In the genomic region with DNA sequence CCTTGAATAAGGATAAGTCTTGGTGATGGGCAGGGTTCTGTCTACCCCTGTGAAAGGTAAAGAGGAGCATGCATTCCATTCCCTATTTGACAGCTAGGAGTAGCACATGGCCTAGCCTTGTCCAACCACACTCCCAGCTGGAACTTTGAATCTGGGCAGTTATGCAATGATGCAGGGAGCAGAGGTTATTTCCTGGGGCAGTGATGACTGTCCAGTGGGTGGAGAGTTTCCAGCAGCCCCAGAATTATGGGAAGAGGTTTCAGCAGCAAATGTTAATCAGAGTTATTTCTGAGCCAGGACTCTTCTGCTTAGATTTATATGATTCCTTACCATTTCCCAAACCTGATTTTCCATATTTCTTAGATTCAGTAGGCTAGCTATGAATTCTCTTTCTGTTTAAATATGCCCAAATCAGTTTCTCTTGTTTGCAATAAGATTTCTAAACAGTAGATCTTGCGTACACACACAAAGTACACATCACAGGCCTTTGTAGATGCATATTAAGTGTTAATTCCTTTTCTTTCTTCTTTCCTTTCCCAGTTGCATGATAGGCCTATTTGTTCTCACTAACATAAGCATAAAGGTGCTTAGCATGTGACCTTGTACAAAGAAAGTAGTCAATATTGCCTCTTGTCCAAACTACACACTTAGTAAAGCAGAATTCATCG, we compare ENCODE assay signal across 8 cellular contexts. TPM values are rescaled to one million over a fixed set of nuclear protein-coding genes. Genes with fewer than 3 reads are reported as not detected.
DNase-seq lines count a peak whose midpoint lies in the region; ATAC-seq and TF ChIP-seq lines count a peak whose summit lies in the region.

No MANE protein-coding gene starts in this region.

- H3K27ac ChIP-seq in heart left ventricle (peak overlapping the region in 1 of 12 donors; percentile 87), SJCRH30 (no peak overlapping the region)

- H3K27ac Mint-ChIP-seq in activated T-helper 2 cell treated with anti-CD3 and anti-CD28 coated beads, Interferon-gamma antibody, Interleukin-2, Interleukin-4, amounts not matched to agents 10 μg/mL and 5 μg/mL and 100 μg/mL, durations not matched to agents 14 hours and 24 hours and 36 hours = peak overlapping the region; percentile 84

- intact Hi-C loops in heart left ventricle (cut with DNase I) (no loop called here), cardiac septum (cut with DNase I) (no loop called here), left colon (cut with DNase I, micrococcal nuclease) (no loop called here)
- intact Hi-C loops in activated T-helper 2 cell treated with anti-CD3 and anti-CD28 coated beads, Interferon-gamma antibody, Interleukin-2, Interleukin-4, amounts not matched to agents 10 μg/mL and 5 μg/mL and 100 μg/mL, durations not matched to agents 14 hours and 24 hours and 36 hours (cut with micrococcal nuclease) = loop anchor here (1.0 kb wide), 2 partner anchors 14 to 18 kb away; partner anchors contain the start of gene TXLNB

- H3K9me3 ChIP-seq in heart left ventricle = no peaks in the 10 kb centered on the region
- H3K9me3 ChIP-seq in SJCRH30 (replicated peaks) = no peaks in the 10 kb centered on the region

- DNase-seq in heart left ventricle (peak in 3 of 5 donors; percentile 29 to 53 (median 30)), cardiac septum (ENCODE audit: low spot score) (no peak), left colon (peak; percentile 14 to 56), SJCRH30 (no peak), OCI-M1 (lab: John Stamatoyannopoulos, UW) (no peak), NCI-H2029 treated with DMSO at 0.1 percent for 48 hours (lab: John Stamatoyannopoulos, UW) (no peak), DMS153 treated with DMSO at 0.1 percent for 48 hours (lab: John Stamatoyannopoulos, UW; ENCODE audit: unreplicated experiment) (no peak)
- no peak for DNase-seq in activated T-helper 2 cell treated with anti-CD3 and anti-CD28 coated beads, Interferon-gamma antibody, Interleukin-2, Interleukin-4, amounts not matched to agents 10 μg/mL and 5 μg/mL and 100 μg/mL, durations not matched to agents 14 hours and 24 hours and 36 hours (ENCODE audit: low spot score)

- H3K27me3 ChIP-seq in heart left ventricle (no peaks in the 10 kb centered on the region), SJCRH30 (no peaks in the 10 kb centered on the region)

- H3K36me3 ChIP-seq in heart left ventricle (no peaks in the 10 kb centered on the region), SJCRH30 (no peaks in the 10 kb centered on the region)

- H3K4me3 ChIP-seq in heart left ventricle (no peak overlapping the region), SJCRH30 (no peak overlapping the region)

- no peaks in the 10 kb centered on the region for H3K36me3 Mint-ChIP-seq in activated T-helper 2 cell treated with anti-CD3 and anti-CD28 coated beads, Interferon-gamma antibody, Interleukin-2, Interleukin-4, amounts not matched to agents 10 μg/mL and 5 μg/mL and 100 μg/mL, durations not matched to agents 14 hours and 24 hours and 36 hours (ENCODE audit: low read depth)

- H3K4me1 ChIP-seq in heart left ventricle (peaks cover 0 to 18% (median 0%) of the 10 kb centered on the region in 12 donors), SJCRH30 (no peaks in the 10 kb centered on the region)

- no peak overlapping the region for H3K4me3 Mint-ChIP-seq in activated T-helper 2 cell treated with anti-CD3 and anti-CD28 coated beads, Interferon-gamma antibody, Interleukin-2, Interleukin-4, amounts not matched to agents 10 μg/mL and 5 μg/mL and 100 μg/mL, durations not matched to agents 14 hours and 24 hours and 36 hours (ENCODE audit: low read depth)

- TF ChIP-seq POLR2A in heart left ventricle (IDR thresholded peaks at IDR 0.05) = no peak

- ATAC-seq in heart left ventricle (peak in 3 of 4 donors; percentile 65 to 81 (median 79)), left colon (peak; percentile 92)

- H3K4me1 Mint-ChIP-seq in activated T-helper 2 cell treated with anti-CD3 and anti-CD28 coated beads, Interferon-gamma antibody, Interleukin-2, Interleukin-4, amounts not matched to agents 10 μg/mL and 5 μg/mL and 100 μg/mL, durations not matched to agents 14 hours and 24 hours and 36 hours (ENCODE audit: low read depth) = peaks cover 24% of the 10 kb centered on the region

- WGBS in heart left ventricle, 4 donors = 97 to 98% (median 97%) methylated on average over 2 of the region's 2 CpGs

- H3K27me3 Mint-ChIP-seq in activated T-helper 2 cell treated with anti-CD3 and anti-CD28 coated beads, Interferon-gamma antibody, Interleukin-2, Interleukin-4, amounts not matched to agents 10 μg/mL and 5 μg/mL and 100 μg/mL, durations not matched to agents 14 hours and 24 hours and 36 hours (ENCODE audit: low read depth) = no peaks in the 10 kb centered on the region

- no peak for TF ChIP-seq CTCF in heart left ventricle (IDR thresholded peaks at IDR 0.05)

- H3K9me3 Mint-ChIP-seq in activated T-helper 2 cell treated with anti-CD3 and anti-CD28 coated beads, Interferon-gamma antibody, Interleukin-2, Interleukin-4, amounts not matched to agents 10 μg/mL and 5 μg/mL and 100 μg/mL, durations not matched to agents 14 hours and 24 hours and 36 hours = no peaks in the 10 kb centered on the region

RNA-seq across cellular contexts. Expression of gene TXLNB, which starts 17.3 kb away (rescaled TPM):
- total RNA-seq in heart left ventricle = 100 to 1,000 TPM in 6 of 9 donors, 10 to 100 TPM in 3; 80.6 to 170 (median 138) TPM
- 10 to 100 TPM; 10.1 to 40.4 TPM for polyA plus RNA-seq in heart left ventricle
- total RNA-seq in cardiac septum = 135 TPM
- 0.05 TPM in 1 of 2 replicates, not detected in the other for total RNA-seq in activated T-helper 2 cell treated with anti-CD3 and anti-CD28 coated beads, Interferon-gamma antibody, Interleukin-2, Interleukin-4, amounts not matched to agents 10 μg/mL and 5 μg/mL and 100 μg/mL, durations not matched to agents 14 hours and 24 hours and 36 hours
- total RNA-seq in left colon = under 1 TPM; 0.09 to 0.14 TPM
- 0.73 and 1.0 TPM in 2 replicates for total RNA-seq in SJCRH30 (2014; rRNA removed; shearing (Covaris generic))

Comparison
In these comparisons a context has a peak if more than half of its experiments do, and no peak if none do; other contexts are left out.
1. DNase-seq: peak in heart left ventricle (3 of 5) and left colon (2 of 2); none in cardiac septum (single experiment), activated T-helper 2 cell treated with anti-CD3 and anti-CD28 coated beads, Interferon-gamma antibody, Interleukin-2, Interleukin-4, amounts not matched to agents 10 μg/mL and 5 μg/mL and 100 μg/mL, durations not matched to agents 14 hours and 24 hours and 36 hours (single experiment), SJCRH30 (0 of 2), OCI-M1 (single experiment), NCI-H2029 treated with DMSO at 0.1 percent for 48 hours (single experiment) and DMS153 treated with DMSO at 0.1 percent for 48 hours (single experiment).
2. RNA of gene TXLNB, which starts 17.3 kb away (total RNA-seq): 80.6 to 170 TPM in heart left ventricle and 135 TPM in cardiac septum (single experiment); 0.73 to 1.0 TPM in SJCRH30, 0.09 to 0.14 TPM in left colon and 0.05 TPM in activated T-helper 2 cell treated with anti-CD3 and anti-CD28 coated beads, Interferon-gamma antibody, Interleukin-2, Interleukin-4, amounts not matched to agents 10 μg/mL and 5 μg/mL and 100 μg/mL, durations not matched to agents 14 hours and 24 hours and 36 hours; every median in the first group is over 10 times any median in the second.